In genomic region chr1:16623773-16624719, GRCh38 we compare ENCODE assay signal across 9 cellular contexts. TPM values are rescaled to one million over a fixed set of nuclear protein-coding genes. Genes with fewer than 3 reads are reported as not detected.
DNase-seq lines count a peak whose midpoint lies in the region; ATAC-seq, FAIRE-seq and TF ChIP-seq lines count a peak whose summit lies in the region.
"Not testable (repeated sequence)": the region's sequence is repeated elsewhere in the genome, so short reads cannot be mapped to it uniquely, and the experiment has no call there.
"Had no signal": no experiment of that assay in that cellular context is flagged by ENCODE, and none has a peak within 500 bp of the region (broad histone marks: within the 10 kb centered on the region; RNA-seq: fewer than 3 reads in every experiment).

No MANE protein-coding gene starts in this region.

- H3K27ac ChIP-seq in left ventricle myocardium inferior (replicated peaks): not testable (repeated sequence)
- H3K27ac ChIP-seq in substantia nigra (ENCODE audit: low read depth, low read length, poor library complexity, severe bottlenecking): peak overlapping the region; percentile 47

- H3K4me3 Mint-ChIP-seq in activated B cell treated with CpG ODN at 0.5 μM for 24 hours: not testable (repeated sequence)

- not testable (repeated sequence) for H3K4me1 ChIP-seq in left ventricle myocardium inferior

- CTCF ChIA-PET in activated B cell treated with CpG ODN at 0.5 μM for 24 hours (lab: Charles Lee): interaction anchor here (0.7 to 2.6 kb wide), 6 partner anchors 8 to 328 kb away, joined by 3 to 7 read pairs (median 4); no protein-coding TSS in a partner anchor

- H3K36me3 ChIP-seq in bronchial epithelial cell (ENCODE audit: control insufficient read depth, insufficient read depth, low read length) (peaks cover 17% of the 10 kb centered on the region), left ventricle myocardium inferior (peaks cover 77% of the 10 kb centered on the region)

- not testable (repeated sequence) for H3K4me1 Mint-ChIP-seq in activated B cell treated with CpG ODN at 0.5 μM for 24 hours

- ATAC-seq in activated B cell treated with CpG ODN at 0.5 μM for 24 hours (ENCODE audit: low read depth): not testable (repeated sequence)

- not testable (repeated sequence) for H3K27me3 Mint-ChIP-seq in activated B cell treated with CpG ODN at 0.5 μM for 24 hours

- not testable (repeated sequence) for H3K9me3 ChIP-seq in left ventricle myocardium inferior (replicated peaks)

- TF ChIP-seq CTCF in activated B cell treated with CpG ODN at 0.5 μM for 24 hours (IDR thresholded peaks at IDR 0.05); bronchial epithelial cell (IDR thresholded peaks at IDR 0.05; ENCODE audit: insufficient read depth, low read length, severe bottlenecking); left ventricle myocardium inferior (IDR thresholded peaks at IDR 0.05; ENCODE audit: borderline replicate concordance): not testable (repeated sequence)

- intact Hi-C loops in activated B cell treated with CpG ODN at 0.5 μM for 24 hours (cut with micrococcal nuclease); left ventricle myocardium inferior (cut with micrococcal nuclease): not testable (repeated sequence)

- POLR2A ChIA-PET in activated B cell treated with CpG ODN at 0.5 μM for 24 hours (lab: Charles Lee): interaction anchor here (0.8 to 1.8 kb wide), 2 partner anchors 12 to 21 kb away, joined by 4 to 8 read pairs; no protein-coding TSS in a partner anchor

- not testable (repeated sequence) for H3K4me3 ChIP-seq in bronchial epithelial cell (ENCODE audit: low read depth, low read length); left ventricle myocardium inferior

- DNase-seq in COLO668 (lab: John Stamatoyannopoulos, UW; ENCODE audit: unreplicated experiment) (peak; percentile 39), LHCN-M2 (ENCODE audit: low read depth) (peak; percentile 45), NCI-H2196 (lab: John Stamatoyannopoulos, UW; ENCODE audit: unreplicated experiment) (peak; percentile 100), activated B cell treated with CpG ODN at 0.5 μM for 24 hours (peak; percentile 40), bronchial epithelial cell (ENCODE audit: low read depth) (peak; percentile 100), left ventricle myocardium inferior (peak; percentile 17), myocyte (ENCODE audit: low read depth) (peak; percentile 80), substantia nigra (lab: John Stamatoyannopoulos, UW) (peak in 7 of 49 donors; percentile 27 to 100 (median 43))

- not testable (repeated sequence) for FAIRE-seq in bronchial epithelial cell (lab: Jason Lieb, UNC)

- not testable (repeated sequence) for H3K27ac Mint-ChIP-seq in activated B cell treated with CpG ODN at 0.5 μM for 24 hours

- H3K27me3 ChIP-seq in bronchial epithelial cell (ENCODE audit: control insufficient read depth, insufficient read depth, low read length); left ventricle myocardium inferior (ENCODE audit: low read depth): not testable (repeated sequence)

- H3K36me3 Mint-ChIP-seq in activated B cell treated with CpG ODN at 0.5 μM for 24 hours (ENCODE audit: low read depth): peaks cover 19% of the 10 kb centered on the region

- H3K9me3 Mint-ChIP-seq in activated B cell treated with CpG ODN at 0.5 μM for 24 hours: not testable (repeated sequence)

RNA-seq across cellular contexts. Expression of gene NBPF1, which starts 10.7 kb away (rescaled TPM):
- total RNA-seq in LHCN-M2 (2014; rRNA removed) (23.0 and 24.9 TPM in 2 replicates), activated B cell treated with CpG ODN at 0.5 μM for 24 hours (20.0 and 20.2 TPM in 2 replicates), bronchial epithelial cell (30.1 and 38.7 TPM in 2 replicates), left ventricle myocardium inferior (9.7 TPM), myocyte (20.1 and 35.1 TPM in 2 replicates)
- polyA plus RNA-seq in LHCN-M2 (2012): 11.4 TPM
- polyA plus RNA-seq in myocyte (2012): 21.2 TPM

RNA-seq across cellular contexts. Expression of gene RNU1-3, which starts 42.7 kb away (rescaled TPM):
- total RNA-seq in LHCN-M2 (2014; rRNA removed) (under 0.01 TPM in 1 of 2 replicates, not detected in the other), activated B cell treated with CpG ODN at 0.5 μM for 24 hours (3,526 and 4,195 TPM in 2 replicates), bronchial epithelial cell (2,323 and 5,262 TPM in 2 replicates), left ventricle myocardium inferior (6,072 TPM), myocyte (not detected in 2 replicates)
- polyA plus RNA-seq in LHCN-M2 (2012): 19.4 TPM
- polyA plus RNA-seq in myocyte (2012): 10.5 TPM
- polyA plus RNA-seq: urinary bladder had no signal

Comparison
In these comparisons a context has a peak if more than half of its experiments do, and no peak if none do; other contexts are left out.
1. RNA of gene RNU1-3, which starts 42.7 kb away (total RNA-seq): 6,072 TPM in left ventricle myocardium inferior (single experiment), 2,323 to 5,262 TPM in bronchial epithelial cell and 3,526 to 4,195 TPM in activated B cell treated with CpG ODN at 0.5 μM for 24 hours; under 0.01 TPM in LHCN-M2 and not detected in myocyte; every median in the first group is over 1,000 times any median in the second.